In the genomic region with DNA sequence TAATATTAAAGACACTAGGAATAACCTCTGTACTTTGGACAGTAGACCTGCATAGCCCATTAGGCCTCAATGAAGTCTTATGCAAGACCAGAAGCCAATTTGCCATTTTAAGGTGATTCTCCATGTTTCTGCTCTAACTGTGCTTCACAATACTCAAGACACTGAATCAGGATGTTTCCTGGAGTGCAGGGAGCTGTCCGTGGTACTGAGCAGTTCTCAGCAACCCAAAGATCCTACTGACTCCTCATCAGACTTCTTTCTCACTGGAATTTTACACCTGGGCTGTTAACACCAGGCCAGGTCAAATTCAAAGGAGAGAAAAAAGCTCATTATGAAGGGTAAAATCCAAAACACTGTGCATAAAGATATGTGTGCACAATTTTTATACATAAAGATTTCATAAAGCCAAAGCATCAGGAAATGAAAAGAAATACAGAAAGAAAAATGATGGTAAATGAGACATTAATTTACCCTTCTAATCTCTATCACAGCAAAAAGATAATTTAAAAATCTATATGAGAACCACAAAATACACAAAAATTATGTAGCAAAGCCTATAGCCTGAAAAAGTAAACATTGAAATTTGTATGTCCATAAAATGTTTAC, we compare ENCODE assay signal across 2 cellular contexts.
A peak's percentile ranks its signal among the peaks of the same experiment; 100 is the strongest.
TF ChIP-seq lines count a peak whose summit lies in the region.
"Not testable (repeated sequence)": the region's sequence is repeated elsewhere in the genome, so short reads cannot be mapped to it uniquely, and the experiment has no call there.

No MANE protein-coding gene starts in this region.

TF ChIP-seq in HEK293, 187 proteins besides CTCF, POLR2A, EP300 and RAD21:
- TF ChIP-seq, protein P1, sequence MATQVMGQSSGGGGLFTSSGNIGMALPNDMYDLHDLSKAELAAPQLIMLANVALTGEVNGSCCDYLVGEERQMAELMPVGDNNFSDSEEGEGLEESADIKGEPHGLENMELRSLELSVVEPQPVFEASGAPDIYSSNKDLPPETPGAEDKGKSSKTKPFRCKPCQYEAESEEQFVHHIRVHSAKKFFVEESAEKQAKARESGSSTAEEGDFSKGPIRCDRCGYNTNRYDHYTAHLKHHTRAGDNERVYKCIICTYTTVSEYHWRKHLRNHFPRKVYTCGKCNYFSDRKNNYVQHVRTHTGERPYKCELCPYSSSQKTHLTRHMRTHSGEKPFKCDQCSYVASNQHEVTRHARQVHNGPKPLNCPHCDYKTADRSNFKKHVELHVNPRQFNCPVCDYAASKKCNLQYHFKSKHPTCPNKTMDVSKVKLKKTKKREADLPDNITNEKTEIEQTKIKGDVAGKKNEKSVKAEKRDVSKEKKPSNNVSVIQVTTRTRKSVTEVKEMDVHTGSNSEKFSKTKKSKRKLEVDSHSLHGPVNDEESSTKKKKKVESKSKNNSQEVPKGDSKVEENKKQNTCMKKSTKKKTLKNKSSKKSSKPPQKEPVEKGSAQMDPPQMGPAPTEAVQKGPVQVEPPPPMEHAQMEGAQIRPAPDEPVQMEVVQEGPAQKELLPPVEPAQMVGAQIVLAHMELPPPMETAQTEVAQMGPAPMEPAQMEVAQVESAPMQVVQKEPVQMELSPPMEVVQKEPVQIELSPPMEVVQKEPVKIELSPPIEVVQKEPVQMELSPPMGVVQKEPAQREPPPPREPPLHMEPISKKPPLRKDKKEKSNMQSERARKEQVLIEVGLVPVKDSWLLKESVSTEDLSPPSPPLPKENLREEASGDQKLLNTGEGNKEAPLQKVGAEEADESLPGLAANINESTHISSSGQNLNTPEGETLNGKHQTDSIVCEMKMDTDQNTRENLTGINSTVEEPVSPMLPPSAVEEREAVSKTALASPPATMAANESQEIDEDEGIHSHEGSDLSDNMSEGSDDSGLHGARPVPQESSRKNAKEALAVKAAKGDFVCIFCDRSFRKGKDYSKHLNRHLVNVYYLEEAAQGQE (tag by site-specific recombination; IDR thresholded peaks at IDR 0.05): peak; percentile 95

TF ChIP-seq in HepG2, 621 proteins besides CTCF, POLR2A, EP300 and RAD21 (continues in another document):
- TF ChIP-seq, protein P2, sequence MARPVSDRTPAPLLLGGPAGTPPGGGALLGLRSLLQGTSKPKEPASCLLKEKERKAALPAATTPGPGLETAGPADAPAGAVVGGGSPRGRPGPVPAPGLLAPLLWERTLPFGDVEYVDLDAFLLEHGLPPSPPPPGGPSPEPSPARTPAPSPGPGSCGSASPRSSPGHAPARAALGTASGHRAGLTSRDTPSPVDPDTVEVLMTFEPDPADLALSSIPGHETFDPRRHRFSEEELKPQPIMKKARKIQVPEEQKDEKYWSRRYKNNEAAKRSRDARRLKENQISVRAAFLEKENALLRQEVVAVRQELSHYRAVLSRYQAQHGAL (CRISPR knock-in tag; IDR thresholded peaks at IDR 0.05; ENCODE audit: not compliant biosample characterization): peak; percentile 64
- TF ChIP-seq ZNF792 (CRISPR knock-in tag; IDR thresholded peaks at IDR 0.05): 0 out of 2 replicates have a peak, but pooled peaks have one; percentile 45
- TF ChIP-seq RXRB (CRISPR knock-in tag; IDR thresholded peaks at IDR 0.05; ENCODE audit: borderline replicate concordance): 0 out of 2 replicates have a peak, but pooled peaks have one; percentile 24
- TF ChIP-seq, protein P3, sequence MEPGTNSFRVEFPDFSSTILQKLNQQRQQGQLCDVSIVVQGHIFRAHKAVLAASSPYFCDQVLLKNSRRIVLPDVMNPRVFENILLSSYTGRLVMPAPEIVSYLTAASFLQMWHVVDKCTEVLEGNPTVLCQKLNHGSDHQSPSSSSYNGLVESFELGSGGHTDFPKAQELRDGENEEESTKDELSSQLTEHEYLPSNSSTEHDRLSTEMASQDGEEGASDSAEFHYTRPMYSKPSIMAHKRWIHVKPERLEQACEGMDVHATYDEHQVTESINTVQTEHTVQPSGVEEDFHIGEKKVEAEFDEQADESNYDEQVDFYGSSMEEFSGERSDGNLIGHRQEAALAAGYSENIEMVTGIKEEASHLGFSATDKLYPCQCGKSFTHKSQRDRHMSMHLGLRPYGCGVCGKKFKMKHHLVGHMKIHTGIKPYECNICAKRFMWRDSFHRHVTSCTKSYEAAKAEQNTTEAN (CRISPR knock-in tag; conservative IDR thresholded peaks at IDR 0.05): peak; percentile 65; the same call in 1 of the 2 replicates
- TF ChIP-seq, protein P4, sequence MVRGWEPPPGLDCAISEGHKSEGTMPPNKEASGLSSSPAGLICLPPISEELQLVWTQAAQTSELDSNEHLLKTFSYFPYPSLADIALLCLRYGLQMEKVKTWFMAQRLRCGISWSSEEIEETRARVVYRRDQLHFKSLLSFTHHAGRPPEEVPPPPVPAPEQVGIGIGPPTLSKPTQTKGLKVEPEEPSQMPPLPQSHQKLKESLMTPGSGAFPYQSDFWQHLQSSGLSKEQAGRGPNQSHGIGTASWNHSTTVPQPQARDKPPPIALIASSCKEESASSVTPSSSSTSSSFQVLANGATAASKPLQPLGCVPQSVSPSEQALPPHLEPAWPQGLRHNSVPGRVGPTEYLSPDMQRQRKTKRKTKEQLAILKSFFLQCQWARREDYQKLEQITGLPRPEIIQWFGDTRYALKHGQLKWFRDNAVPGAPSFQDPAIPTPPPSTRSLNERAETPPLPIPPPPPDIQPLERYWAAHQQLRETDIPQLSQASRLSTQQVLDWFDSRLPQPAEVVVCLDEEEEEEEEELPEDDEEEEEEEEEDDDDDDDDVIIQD (CRISPR knock-in tag; IDR thresholded peaks at IDR 0.05; ENCODE audit: low read depth): 0 out of 2 replicates have a peak, but pooled peaks have one; percentile 27
- TF ChIP-seq, protein P5, sequence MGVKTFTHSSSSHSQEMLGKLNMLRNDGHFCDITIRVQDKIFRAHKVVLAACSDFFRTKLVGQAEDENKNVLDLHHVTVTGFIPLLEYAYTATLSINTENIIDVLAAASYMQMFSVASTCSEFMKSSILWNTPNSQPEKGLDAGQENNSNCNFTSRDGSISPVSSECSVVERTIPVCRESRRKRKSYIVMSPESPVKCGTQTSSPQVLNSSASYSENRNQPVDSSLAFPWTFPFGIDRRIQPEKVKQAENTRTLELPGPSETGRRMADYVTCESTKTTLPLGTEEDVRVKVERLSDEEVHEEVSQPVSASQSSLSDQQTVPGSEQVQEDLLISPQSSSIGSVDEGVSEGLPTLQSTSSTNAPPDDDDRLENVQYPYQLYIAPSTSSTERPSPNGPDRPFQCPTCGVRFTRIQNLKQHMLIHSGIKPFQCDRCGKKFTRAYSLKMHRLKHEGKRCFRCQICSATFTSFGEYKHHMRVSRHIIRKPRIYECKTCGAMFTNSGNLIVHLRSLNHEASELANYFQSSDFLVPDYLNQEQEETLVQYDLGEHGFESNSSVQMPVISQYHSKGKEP (CRISPR knock-in tag; IDR thresholded peaks at IDR 0.05): peak; percentile 80; the same call in 1 of the 2 replicates
- peak; percentile 79 for TF ChIP-seq BCL6 (CRISPR knock-in tag; IDR thresholded peaks at IDR 0.05)
- TF ChIP-seq MED1 (CRISPR knock-in tag; IDR thresholded peaks at IDR 0.05): 0 out of 2 replicates have a peak, but pooled peaks have one; percentile 40
- peak; percentile 45; the same call in 1 of the 2 replicates for TF ChIP-seq GATAD1 (CRISPR knock-in tag; IDR thresholded peaks at IDR 0.05)
- TF ChIP-seq, protein P6, sequence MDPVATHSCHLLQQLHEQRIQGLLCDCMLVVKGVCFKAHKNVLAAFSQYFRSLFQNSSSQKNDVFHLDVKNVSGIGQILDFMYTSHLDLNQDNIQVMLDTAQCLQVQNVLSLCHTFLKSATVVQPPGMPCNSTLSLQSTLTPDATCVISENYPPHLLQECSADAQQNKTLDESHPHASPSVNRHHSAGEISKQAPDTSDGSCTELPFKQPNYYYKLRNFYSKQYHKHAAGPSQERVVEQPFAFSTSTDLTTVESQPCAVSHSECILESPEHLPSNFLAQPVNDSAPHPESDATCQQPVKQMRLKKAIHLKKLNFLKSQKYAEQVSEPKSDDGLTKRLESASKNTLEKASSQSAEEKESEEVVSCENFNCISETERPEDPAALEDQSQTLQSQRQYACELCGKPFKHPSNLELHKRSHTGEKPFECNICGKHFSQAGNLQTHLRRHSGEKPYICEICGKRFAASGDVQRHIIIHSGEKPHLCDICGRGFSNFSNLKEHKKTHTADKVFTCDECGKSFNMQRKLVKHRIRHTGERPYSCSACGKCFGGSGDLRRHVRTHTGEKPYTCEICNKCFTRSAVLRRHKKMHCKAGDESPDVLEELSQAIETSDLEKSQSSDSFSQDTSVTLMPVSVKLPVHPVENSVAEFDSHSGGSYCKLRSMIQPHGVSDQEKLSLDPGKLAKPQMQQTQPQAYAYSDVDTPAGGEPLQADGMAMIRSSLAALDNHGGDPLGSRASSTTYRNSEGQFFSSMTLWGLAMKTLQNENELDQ (CRISPR knock-in tag; IDR thresholded peaks at IDR 0.05; ENCODE audit: borderline replicate concordance): 0 out of 2 replicates have a peak, but pooled peaks have one; percentile 81
- TF ChIP-seq, protein P7, sequence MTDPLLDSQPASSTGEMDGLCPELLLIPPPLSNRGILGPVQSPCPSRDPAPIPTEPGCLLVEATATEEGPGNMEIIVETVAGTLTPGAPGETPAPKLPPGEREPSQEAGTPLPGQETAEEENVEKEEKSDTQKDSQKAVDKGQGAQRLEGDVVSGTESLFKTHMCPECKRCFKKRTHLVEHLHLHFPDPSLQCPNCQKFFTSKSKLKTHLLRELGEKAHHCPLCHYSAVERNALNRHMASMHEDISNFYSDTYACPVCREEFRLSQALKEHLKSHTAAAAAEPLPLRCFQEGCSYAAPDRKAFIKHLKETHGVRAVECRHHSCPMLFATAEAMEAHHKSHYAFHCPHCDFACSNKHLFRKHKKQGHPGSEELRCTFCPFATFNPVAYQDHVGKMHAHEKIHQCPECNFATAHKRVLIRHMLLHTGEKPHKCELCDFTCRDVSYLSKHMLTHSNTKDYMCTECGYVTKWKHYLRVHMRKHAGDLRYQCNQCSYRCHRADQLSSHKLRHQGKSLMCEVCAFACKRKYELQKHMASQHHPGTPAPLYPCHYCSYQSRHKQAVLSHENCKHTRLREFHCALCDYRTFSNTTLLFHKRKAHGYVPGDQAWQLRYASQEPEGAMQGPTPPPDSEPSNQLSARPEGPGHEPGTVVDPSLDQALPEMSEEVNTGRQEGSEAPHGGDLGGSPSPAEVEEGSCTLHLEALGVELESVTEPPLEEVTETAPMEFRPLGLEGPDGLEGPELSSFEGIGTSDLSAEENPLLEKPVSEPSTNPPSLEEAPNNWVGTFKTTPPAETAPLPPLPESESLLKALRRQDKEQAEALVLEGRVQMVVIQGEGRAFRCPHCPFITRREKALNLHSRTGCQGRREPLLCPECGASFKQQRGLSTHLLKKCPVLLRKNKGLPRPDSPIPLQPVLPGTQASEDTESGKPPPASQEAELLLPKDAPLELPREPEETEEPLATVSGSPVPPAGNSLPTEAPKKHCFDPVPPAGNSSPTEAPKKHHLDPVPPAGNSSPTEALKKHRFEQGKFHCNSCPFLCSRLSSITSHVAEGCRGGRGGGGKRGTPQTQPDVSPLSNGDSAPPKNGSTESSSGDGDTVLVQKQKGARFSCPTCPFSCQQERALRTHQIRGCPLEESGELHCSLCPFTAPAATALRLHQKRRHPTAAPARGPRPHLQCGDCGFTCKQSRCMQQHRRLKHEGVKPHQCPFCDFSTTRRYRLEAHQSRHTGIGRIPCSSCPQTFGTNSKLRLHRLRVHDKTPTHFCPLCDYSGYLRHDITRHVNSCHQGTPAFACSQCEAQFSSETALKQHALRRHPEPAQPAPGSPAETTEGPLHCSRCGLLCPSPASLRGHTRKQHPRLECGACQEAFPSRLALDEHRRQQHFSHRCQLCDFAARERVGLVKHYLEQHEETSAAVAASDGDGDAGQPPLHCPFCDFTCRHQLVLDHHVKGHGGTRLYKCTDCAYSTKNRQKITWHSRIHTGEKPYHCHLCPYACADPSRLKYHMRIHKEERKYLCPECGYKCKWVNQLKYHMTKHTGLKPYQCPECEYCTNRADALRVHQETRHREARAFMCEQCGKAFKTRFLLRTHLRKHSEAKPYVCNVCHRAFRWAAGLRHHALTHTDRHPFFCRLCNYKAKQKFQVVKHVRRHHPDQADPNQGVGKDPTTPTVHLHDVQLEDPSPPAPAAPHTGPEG (CRISPR knock-in tag; IDR thresholded peaks at IDR 0.05): peak; percentile 52; the same call in 1 of the 2 replicates
- TF ChIP-seq SOX13 (IDR thresholded peaks at IDR 0.05): not testable (repeated sequence)
- 0 out of 4 replicates have a peak, but pooled peaks of 1 of the 2 experiments have one; percentile 10 for TF ChIP-seq SOX13 (CRISPR knock-in tag; conservative IDR thresholded peaks at IDR 0.05 in 1 of 2, IDR thresholded peaks at IDR 0.05 in 1 of 2)
- TF ChIP-seq ZNF232 (CRISPR knock-in tag; IDR thresholded peaks at IDR 0.05; ENCODE audit: borderline replicate concordance): 0 out of 2 replicates have a peak, but pooled peaks have one; percentile 35
- TF ChIP-seq TEAD2 (CRISPR knock-in tag; IDR thresholded peaks at IDR 0.05): 0 out of 2 replicates have a peak, but pooled peaks have one; percentile 45
- TF ChIP-seq, protein P1 (IDR thresholded peaks at IDR 0.05; ENCODE audit: borderline replicate concordance in 1 of 2, low read depth in 1 of 2, low read length in 2 of 2): peak in 1 of 2 experiments; percentile 40; a peak in 1 of 4 replicates
- 0 out of 2 replicates have a peak, but pooled peaks have one; percentile 39 for TF ChIP-seq ZNF335 (CRISPR knock-in tag; IDR thresholded peaks at IDR 0.05)
- TF ChIP-seq HDAC2 (CRISPR knock-in tag; IDR thresholded peaks at IDR 0.05): peak; percentile 54; the same call in 1 of the 2 replicates
- TF ChIP-seq, protein P8, sequence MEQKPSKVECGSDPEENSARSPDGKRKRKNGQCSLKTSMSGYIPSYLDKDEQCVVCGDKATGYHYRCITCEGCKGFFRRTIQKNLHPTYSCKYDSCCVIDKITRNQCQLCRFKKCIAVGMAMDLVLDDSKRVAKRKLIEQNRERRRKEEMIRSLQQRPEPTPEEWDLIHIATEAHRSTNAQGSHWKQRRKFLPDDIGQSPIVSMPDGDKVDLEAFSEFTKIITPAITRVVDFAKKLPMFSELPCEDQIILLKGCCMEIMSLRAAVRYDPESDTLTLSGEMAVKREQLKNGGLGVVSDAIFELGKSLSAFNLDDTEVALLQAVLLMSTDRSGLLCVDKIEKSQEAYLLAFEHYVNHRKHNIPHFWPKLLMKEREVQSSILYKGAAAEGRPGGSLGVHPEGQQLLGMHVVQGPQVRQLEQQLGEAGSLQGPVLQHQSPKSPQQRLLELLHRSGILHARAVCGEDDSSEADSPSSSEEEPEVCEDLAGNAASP (CRISPR knock-in tag; IDR thresholded peaks at IDR 0.05; ENCODE audit: borderline replicate concordance): peak; percentile 35; the same call in 1 of the 2 replicates
- TF ChIP-seq RARA (CRISPR knock-in tag; IDR thresholded peaks at IDR 0.05): peak; percentile 46
